8 cellular contexts compared by ENCODE assay signal in the genomic region with DNA sequence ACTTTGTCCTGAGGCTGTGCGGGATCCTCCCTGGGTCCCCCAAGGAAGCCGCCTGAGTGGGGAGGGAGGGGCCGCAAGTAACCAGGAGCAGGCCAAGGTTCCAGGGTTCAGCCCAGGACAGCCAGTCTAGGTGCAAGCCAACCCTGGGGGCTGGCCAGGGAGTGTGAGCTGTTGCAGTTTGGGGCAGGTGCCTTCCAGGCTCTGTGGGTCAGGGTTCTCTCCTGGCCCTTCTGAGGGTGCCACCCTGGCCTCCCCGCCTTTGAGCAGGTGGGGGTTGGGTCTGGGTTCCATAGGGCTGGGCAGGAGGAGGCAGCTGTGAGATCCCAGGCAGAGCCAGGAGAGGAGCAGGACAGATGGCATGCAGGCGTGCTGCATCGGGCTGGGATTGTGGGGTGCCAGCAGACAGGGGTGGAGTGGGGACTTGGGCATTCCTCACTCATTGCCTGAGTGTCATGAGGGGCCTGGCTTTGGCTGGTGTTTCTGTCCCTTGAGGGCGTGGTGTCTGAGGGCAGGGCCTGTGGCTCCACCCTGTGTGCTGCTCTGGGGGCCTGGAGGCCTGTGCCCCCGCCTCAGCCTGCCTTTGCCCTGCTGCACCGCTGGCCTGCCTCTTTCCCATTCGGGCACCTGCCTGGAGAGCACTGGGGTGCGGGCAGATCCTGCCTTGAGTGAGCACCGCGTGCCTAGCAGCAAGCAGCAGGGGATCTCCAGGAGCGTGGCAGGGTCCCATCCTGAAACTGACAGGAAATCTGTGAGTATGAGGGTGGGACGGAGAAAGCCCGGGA. TPM values are rescaled to one million over a fixed set of nuclear protein-coding genes. Genes with fewer than 3 reads are reported as not detected.
DNase-seq lines count a peak whose midpoint lies in the region; ATAC-seq and TF ChIP-seq lines count a peak whose summit lies in the region.

No MANE protein-coding gene starts in this region.

- peak overlapping the region; percentile 7; the same call in 1 of the 2 replicates for H3K4me3 ChIP-seq in AG10803 (ENCODE audit: low read length)
- H3K4me3 ChIP-seq in OCI-LY1 (ENCODE audit: low read depth, low read length, poor library complexity, severe bottlenecking): peak overlapping the region; percentile 52
- peak overlapping the region; percentile 42 for H3K4me3 ChIP-seq in suprapubic skin

- H3K27me3 ChIP-seq in OCI-LY1 (ENCODE audit: insufficient read depth, low read length): no peaks in the 10 kb centered on the region
- H3K27me3 ChIP-seq in suprapubic skin: no peaks in the 10 kb centered on the region

- TF ChIP-seq CTCF in AG10803 (conservative IDR thresholded peaks at IDR 0.05; ENCODE audit: low read length) (no peak), OCI-LY1 (IDR thresholded peaks at IDR 0.05; ENCODE audit: low read length) (no peak), suprapubic skin (IDR thresholded peaks at IDR 0.05) (no peak)

- intact Hi-C loops in Right ventricle myocardium superior (cut with DNase I): no loop called here

- TF ChIP-seq POLR2A in suprapubic skin (IDR thresholded peaks at IDR 0.05): no peak

- H3K9ac ChIP-seq in OCI-LY1 (ENCODE audit: low read length): peak overlapping the region; percentile 61; the same call in 1 of the 2 replicates

- peak overlapping the region; percentile 90 for H3K27ac ChIP-seq in OCI-LY1 (ENCODE audit: low read depth, low read length, poor library complexity, severe bottlenecking)
- H3K27ac ChIP-seq in suprapubic skin: peak overlapping the region; percentile 77

- no peaks in the 10 kb centered on the region for H4K20me1 ChIP-seq in OCI-LY1 (ENCODE audit: insufficient read depth, low read length)

- WGBS in suprapubic skin: 44% methylated on average over 15 of the region's 16 CpGs

- DNase-seq in AG10803 (ENCODE audit: low read depth): peak; percentile 35
- peak; percentile 76 for DNase-seq in Right ventricle myocardium superior
- peak in 1 of 2 donors; percentile 78 for DNase-seq in suprapubic skin (ENCODE audit: low spot score in 2 of 2)
- no peak for DNase-seq in activated gamma-delta T cell treated with Interleukin-2 at 50 U/mL for 16 hours
- no peak for DNase-seq in T1000 (lab: John Stamatoyannopoulos, UW)

- H3K79me2 ChIP-seq in OCI-LY1 (ENCODE audit: insufficient read depth, low read length): peaks cover 85% of the 10 kb centered on the region

- 0 out of 2 replicates have a peak, but pooled peaks cover 5% of the 10 kb centered on the region for H3F3A ChIP-seq in OCI-LY1 (ENCODE audit: insufficient read depth, low read length)

- peak; percentile 35 for ATAC-seq in GM19395 (IDR thresholded peaks at IDR 0.05; ENCODE audit: unreplicated experiment)
- peak; percentile 56 for ATAC-seq in Right ventricle myocardium superior (ENCODE audit: poor library complexity)
- ATAC-seq in GM18870 (IDR thresholded peaks at IDR 0.05; ENCODE audit: unreplicated experiment): no peak

- H3K4me1 ChIP-seq in OCI-LY1 (ENCODE audit: insufficient read depth, low read length, severe bottlenecking) (peaks cover 81% of the 10 kb centered on the region), suprapubic skin (peaks cover 100% of the 10 kb centered on the region)

- no peak overlapping the region for H2AFZ ChIP-seq in OCI-LY1 (ENCODE audit: low read length)

- peaks cover 20% of the 10 kb centered on the region; the same call in 1 of the 2 replicates for H3K36me3 ChIP-seq in OCI-LY1 (ENCODE audit: insufficient read depth, low read length)
- H3K36me3 ChIP-seq in suprapubic skin: peaks cover 9% of the 10 kb centered on the region

- TF ChIP-seq EP300 in suprapubic skin (IDR thresholded peaks at IDR 0.05): no peak

- H3K9me2 ChIP-seq in OCI-LY1 (ENCODE audit: low read depth, low read length): no peaks in the 10 kb centered on the region

- H3K9me3 ChIP-seq in OCI-LY1 (ENCODE audit: low read length) (no peaks in the 10 kb centered on the region), suprapubic skin (no peaks in the 10 kb centered on the region)

- peak overlapping the region; percentile 69 for H3K4me2 ChIP-seq in OCI-LY1 (ENCODE audit: low read length)

RNA-seq across cellular contexts. Expression of a gene that starts 18.4 kb away (rescaled TPM):
- total RNA-seq in Right ventricle myocardium superior: 65.7 TPM
- 100 to 1,000 TPM; 141 to 162 (median 145) TPM for total RNA-seq in suprapubic skin

Comparison
In these comparisons a context has a peak if more than half of its experiments do, and no peak if none do; other contexts are left out.
1. DNase-seq: peak in AG10803 (single experiment) and Right ventricle myocardium superior (single experiment); none in activated gamma-delta T cell treated with Interleukin-2 at 50 U/mL for 16 hours (single experiment) and T1000 (single experiment).
2. Peak in every context shown above with its lines, with median percentiles within 50 percentile points of each other: H3K4me3 ChIP-seq.